In genomic region chr17:53344778-53345177, GRCh38 we compare ENCODE assay signal across 21 cellular contexts.
DNase-seq lines count a peak whose midpoint lies in the region; ATAC-seq, FAIRE-seq and TF ChIP-seq lines count a peak whose summit lies in the region.
"Had no signal": no experiment of that assay in that cellular context is flagged by ENCODE, and none has a peak within 500 bp of the region (broad histone marks: within the 10 kb centered on the region; RNA-seq: fewer than 3 reads in every experiment).

No MANE protein-coding gene starts in this region.

- DNase-seq in GM23338 (ENCODE audit: low spot score) (no peak), hepatocyte (ENCODE audit: low spot score) (peak; percentile 6), mucosa of descending colon (peak in 1 of 3 donors; percentile 52), small intestine (no peak), T-helper 9 cell (no peak)
- DNase-seq: AML-193; Caco-2; Calu3; CD4-positive, alpha-beta T cell; CD8-positive, alpha-beta T cell; DMS79 treated with DMSO at 0.1 percent for 48 hours; GF-D8 had no signal

- H3F3A ChIP-seq in GM23338 (replicated peaks; ENCODE audit: low read depth) = no peaks in the 10 kb centered on the region

- no peak overlapping the region for H3K4me3 ChIP-seq in GM23338
- no peak overlapping the region for H3K4me3 ChIP-seq in hepatocyte
- no peak overlapping the region for H3K4me3 ChIP-seq in mucosa of descending colon
- no peak overlapping the region for H3K4me3 ChIP-seq in small intestine (ENCODE audit: low read depth in 1 of 2, low read length in 2 of 2)
- H3K4me3 ChIP-seq: A549; BLaER1 treated with 17β-estradiol and CSF1 and Interleukin-3, amounts not matched to agents 10 nM and 100 nM had no signal

- H3K9me2 ChIP-seq in GM23338 (ENCODE audit: insufficient read depth) (no peaks in the 10 kb centered on the region), hepatocyte (replicated peaks; ENCODE audit: insufficient read depth) (no peaks in the 10 kb centered on the region)

- H4K20me1 ChIP-seq in GM23338 (replicated peaks; ENCODE audit: insufficient read depth) (no peaks in the 10 kb centered on the region), hepatocyte (ENCODE audit: insufficient read depth, poor library complexity, severe bottlenecking) (no peaks in the 10 kb centered on the region)
- H4K20me1 ChIP-seq: BLaER1 treated with 17β-estradiol and CSF1 and Interleukin-3, amounts not matched to agents 10 nM and 100 nM had no signal

- intact Hi-C loops in mucosa of descending colon (cut with DNase I, micrococcal nuclease) = no loop called here

- no peaks in the 10 kb centered on the region for H3K4me1 ChIP-seq in GM23338 (ENCODE audit: insufficient read depth)
- no peaks in the 10 kb centered on the region for H3K4me1 ChIP-seq in hepatocyte (ENCODE audit: insufficient read depth)
- H3K4me1 ChIP-seq in mucosa of descending colon (ENCODE audit: low read depth) = no peaks in the 10 kb centered on the region
- H3K4me1 ChIP-seq in small intestine (ENCODE audit: control insufficient read depth in 2 of 2, insufficient read depth in 1 of 2, low read depth in 1 of 2, low read length in 1 of 2) = no peaks in the 10 kb centered on the region
- H3K4me1 ChIP-seq: A549; BLaER1 treated with 17β-estradiol and CSF1 and Interleukin-3, amounts not matched to agents 10 nM and 100 nM; Caco-2 had no signal

- H3K9me3 ChIP-seq in hepatocyte (ENCODE audit: low read depth) = no peaks in the 10 kb centered on the region
- H3K9me3 ChIP-seq in mucosa of descending colon = peaks cover 5% of the 10 kb centered on the region
- no peaks in the 10 kb centered on the region for H3K9me3 ChIP-seq in small intestine (ENCODE audit: control insufficient read depth, low read depth)
- H3K9me3 ChIP-seq: Caco-2 had no signal

- H3K4me2 ChIP-seq in GM23338 (no peak overlapping the region), hepatocyte (no peak overlapping the region)
- H3K4me2 ChIP-seq: A549; BLaER1 treated with 17β-estradiol and CSF1 and Interleukin-3, amounts not matched to agents 10 nM and 100 nM had no signal

- no peaks in the 10 kb centered on the region for H3K27me3 Mint-ChIP-seq in GM23338 (ENCODE audit: insufficient read depth, low read depth, poor library complexity)
- H3K27me3 Mint-ChIP-seq: B cell; CD4-positive, alpha-beta T cell had no signal

- no peak overlapping the region for H3K27ac Mint-ChIP-seq in GM23338
- H3K27ac Mint-ChIP-seq: B cell; CD4-positive, alpha-beta T cell; CD8-positive, alpha-beta T cell had no signal

- H3K79me2 ChIP-seq in GM23338 (replicated peaks; ENCODE audit: insufficient read depth) (no peaks in the 10 kb centered on the region), hepatocyte (no peaks in the 10 kb centered on the region)

- 0 out of 3 replicates have a peak, but pooled peaks cover 4% of the 10 kb centered on the region for H3K36me3 Mint-ChIP-seq in GM23338 (ENCODE audit: low read depth)
- H3K36me3 Mint-ChIP-seq: CD8-positive, alpha-beta T cell had no signal

- H3K36me3 ChIP-seq in GM23338 (ENCODE audit: insufficient read depth) (no peaks in the 10 kb centered on the region), hepatocyte (replicated peaks; ENCODE audit: insufficient read depth, low read depth) (no peaks in the 10 kb centered on the region), mucosa of descending colon (ENCODE audit: low read depth) (no peaks in the 10 kb centered on the region), small intestine (ENCODE audit: control insufficient read depth in 2 of 2, insufficient read depth in 2 of 2, low read length in 2 of 2) (no peaks in the 10 kb centered on the region)
- H3K36me3 ChIP-seq: BLaER1 treated with 17β-estradiol and CSF1 and Interleukin-3, amounts not matched to agents 10 nM and 100 nM had no signal

- H3K27ac ChIP-seq in GM23338 (ENCODE audit: low read depth) = no peak overlapping the region
- H3K27ac ChIP-seq in hepatocyte = no peak overlapping the region
- H3K27ac ChIP-seq in small intestine (ENCODE audit: low read depth in 1 of 2, low read length in 1 of 2) = no peak overlapping the region
- H3K27ac ChIP-seq: 22Rv1; A549; BLaER1 treated with 17β-estradiol and CSF1 and Interleukin-3, amounts not matched to agents 10 nM and 100 nM; C4-2B had no signal

- H3K9me3 Mint-ChIP-seq in GM23338 = peaks cover 13% of the 10 kb centered on the region

- TF ChIP-seq CTCF in GM23338 (conservative IDR thresholded peaks at IDR 0.05; ENCODE audit: low read depth in 2 of 2) (no peak), hepatocyte (IDR thresholded peaks at IDR 0.05; ENCODE audit: poor library complexity) (no peak), mucosa of descending colon (IDR thresholded peaks at IDR 0.05) (no peak)

- WGBS in hepatocyte (ENCODE audit: low lambda C conversion rate, missing lambda C conversion rate) = 70% methylated on average over 1 of the region's 1 CpG
- WGBS in small intestine, 3 donors = 43 to 64% (median 56%) methylated on average over 1 of the region's 1 CpG

- no peak overlapping the region for H3K4me3 Mint-ChIP-seq in GM23338
- H3K4me3 Mint-ChIP-seq: B cell; CD4-positive, alpha-beta T cell; CD8-positive, alpha-beta T cell had no signal

- ATAC-seq in GM23338 (no peak), mucosa of descending colon (peak; percentile 82)
- ATAC-seq: A549; CD8-positive, alpha-beta T cell had no signal

- H3K4me1 Mint-ChIP-seq in GM23338 = no peaks in the 10 kb centered on the region
- H3K4me1 Mint-ChIP-seq: B cell had no signal

- FAIRE-seq in small intestine (lab: Jason Lieb, UNC) = no peak
- FAIRE-seq: A549, D721Med, G401.6, GM12891, GM19239 had no signal

- H2AFZ ChIP-seq in GM23338 (peak overlapping the region; percentile 7; the same call in 1 of the 2 replicates), hepatocyte (no peak overlapping the region)

- H3K27me3 ChIP-seq in GM23338 (ENCODE audit: insufficient read depth) = no peaks in the 10 kb centered on the region
- no peaks in the 10 kb centered on the region for H3K27me3 ChIP-seq in hepatocyte
- H3K27me3 ChIP-seq in small intestine (ENCODE audit: control insufficient read depth in 2 of 2, insufficient read depth in 2 of 2, low read length in 2 of 2) = no peaks in the 10 kb centered on the region
- H3K27me3 ChIP-seq: BLaER1 treated with 17β-estradiol and CSF1 and Interleukin-3, amounts not matched to agents 10 nM and 100 nM had no signal

TF ChIP-seq in GM23338, 12 proteins besides CTCF, POLR2A, EP300 and RAD21 (continues in another document):
- no peak for TF ChIP-seq POLR2AphosphoS5 (IDR thresholded peaks at IDR 0.05; ENCODE audit: low read depth)
- TF ChIP-seq ZNF331 (CRISPR knock-in tag; IDR thresholded peaks at IDR 0.05; ENCODE audit: low read depth) = no peak
- no peak for TF ChIP-seq EZH2 (IDR thresholded peaks at IDR 0.05; ENCODE audit: low read depth, unreplicated experiment)
- no peak for TF ChIP-seq REST (IDR thresholded peaks at IDR 0.05; ENCODE audit: unreplicated experiment)
- no peak for TF ChIP-seq NANOG (IDR thresholded peaks at IDR 0.05; ENCODE audit: borderline replicate concordance)
